ENCODE assay signal across 9 cellular contexts in the genomic region with DNA sequence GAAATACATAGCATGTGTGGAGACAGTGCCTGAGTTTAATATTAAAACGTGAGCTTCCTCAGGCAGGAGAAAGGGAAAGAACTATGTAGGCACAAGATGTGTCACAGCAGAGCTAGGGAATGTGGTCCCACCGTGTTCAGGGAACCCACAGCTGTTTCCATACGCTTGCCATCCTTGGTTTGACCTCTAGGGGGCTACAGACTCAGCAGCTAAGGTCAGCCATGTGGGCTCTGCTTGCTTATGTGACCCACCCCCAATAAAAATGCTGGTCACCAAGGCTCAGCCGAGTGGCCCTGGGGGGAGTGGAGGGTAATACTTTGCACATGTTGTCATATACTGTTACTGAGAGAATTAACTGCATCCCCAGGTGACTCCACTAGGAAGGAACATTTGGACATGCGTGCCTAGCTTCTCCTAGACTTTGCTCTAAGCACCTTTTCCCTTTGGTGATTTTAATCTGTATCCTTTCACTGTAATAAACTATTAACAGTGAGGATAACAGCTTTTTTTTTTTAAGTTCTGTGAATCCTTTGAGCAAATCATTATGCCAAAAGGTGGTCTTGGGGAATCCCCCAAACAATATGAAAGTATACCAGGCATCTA. TPM values are rescaled to one million over a fixed set of nuclear protein-coding genes. Genes with fewer than 3 reads are reported as not detected.
DNase-seq lines count a peak whose midpoint lies in the region; ATAC-seq and TF ChIP-seq lines count a peak whose summit lies in the region.
"Had no signal": no experiment of that assay in that cellular context is flagged by ENCODE, and none has a peak within 500 bp of the region (broad histone marks: within the 10 kb centered on the region; RNA-seq: fewer than 3 reads in every experiment).

No MANE protein-coding gene starts in this region.

- POLR2A ChIA-PET in activated CD4-positive, alpha-beta memory T cell treated with anti-CD3 and anti-CD28 coated beads, Interleukin-2, amount 10 ng/mL, durations not matched to agents 7 days and 5 days (lab: Charles Lee): interaction anchor here (0.8 kb wide), 1 partner anchor 17 kb away, joined by 3 read pairs; no protein-coding TSS in a partner anchor

- H3K27me3 Mint-ChIP-seq in activated CD4-positive, alpha-beta memory T cell treated with anti-CD3 and anti-CD28 coated beads, Interleukin-2, amount 10 ng/mL, durations not matched to agents 7 days and 5 days: no peaks in the 10 kb centered on the region

- H3K27ac Mint-ChIP-seq in activated CD4-positive, alpha-beta memory T cell treated with anti-CD3 and anti-CD28 coated beads, Interleukin-2, amount 10 ng/mL, durations not matched to agents 7 days and 5 days: no peak overlapping the region

- no peaks in the 10 kb centered on the region for H3K9me3 ChIP-seq in esophagus muscularis mucosa
- H3K9me3 ChIP-seq: neutrophil had no signal

- peaks cover 12 to 27% (median 22%) of the 10 kb centered on the region in 4 donors for H3K4me1 ChIP-seq in esophagus muscularis mucosa

- peak in 2 of 3 experiments; percentile 42 to 66 for TF ChIP-seq CTCF in esophagus muscularis mucosa (IDR thresholded peaks at IDR 0.05)

- no peak overlapping the region for H3K27ac ChIP-seq in esophagus muscularis mucosa (replicated peaks in 1 of 4)
- H3K27ac ChIP-seq: neutrophil had no signal

- peak; percentile 37 for DNase-seq in A172 (ENCODE audit: low spot score)
- DNase-seq in EL: peak; percentile 65
- DNase-seq in M059J (ENCODE audit: low read depth): peak; percentile 48
- peak; percentile 59 for DNase-seq in activated CD4-positive, alpha-beta memory T cell treated with anti-CD3 and anti-CD28 coated beads, Interleukin-2, amount 10 ng/mL, durations not matched to agents 7 days and 5 days
- no peak for DNase-seq in esophagus muscularis mucosa (ENCODE audit: extremely low spot score)
- peak; percentile 41 for DNase-seq in pons (ENCODE audit: low spot score)
- no peak for DNase-seq in DMS79 treated with DMSO at 0.1 percent for 48 hours (lab: John Stamatoyannopoulos, UW)

- no peaks in the 10 kb centered on the region for H3K9me3 Mint-ChIP-seq in activated CD4-positive, alpha-beta memory T cell treated with anti-CD3 and anti-CD28 coated beads, Interleukin-2, amount 10 ng/mL, durations not matched to agents 7 days and 5 days

- H3K36me3 Mint-ChIP-seq in activated CD4-positive, alpha-beta memory T cell treated with anti-CD3 and anti-CD28 coated beads, Interleukin-2, amount 10 ng/mL, durations not matched to agents 7 days and 5 days (ENCODE audit: low read depth): peaks cover 24% of the 10 kb centered on the region

- H3K4me3 ChIP-seq in esophagus muscularis mucosa: no peak overlapping the region

- 44% methylated on average over 5 of the region's 5 CpGs for WGBS in esophagus muscularis mucosa

- no peak for TF ChIP-seq EP300 in esophagus muscularis mucosa (IDR thresholded peaks at IDR 0.05)

- CTCF ChIA-PET in activated CD4-positive, alpha-beta memory T cell treated with anti-CD3 and anti-CD28 coated beads, Interleukin-2, amount 10 ng/mL, durations not matched to agents 7 days and 5 days (lab: Charles Lee): interaction anchor here (0.6 to 2.7 kb wide), 9 partner anchors 9 to 436 kb away, joined by 3 to 19 read pairs (median 5); no protein-coding TSS in a partner anchor

- no peak for ATAC-seq in HG03175 (IDR thresholded peaks at IDR 0.05; ENCODE audit: unreplicated experiment)

- intact Hi-C loops in esophagus muscularis mucosa (cut with DNase I): loop anchor here (2.0 to 5.0 kb wide), 2 partner anchors 55 to 431 kb away; a partner anchor contains a TSS

- H3K36me3 ChIP-seq in esophagus muscularis mucosa: peaks cover 11 to 56% (median 36%) of the 10 kb centered on the region in 4 donors
- H3K36me3 ChIP-seq: neutrophil had no signal

- no peak for TF ChIP-seq POLR2A in esophagus muscularis mucosa (IDR thresholded peaks at IDR 0.05; ENCODE audit: low read depth)

- no peak overlapping the region for H3K4me3 Mint-ChIP-seq in activated CD4-positive, alpha-beta memory T cell treated with anti-CD3 and anti-CD28 coated beads, Interleukin-2, amount 10 ng/mL, durations not matched to agents 7 days and 5 days

- peaks cover 26% of the 10 kb centered on the region for H3K4me1 Mint-ChIP-seq in activated CD4-positive, alpha-beta memory T cell treated with anti-CD3 and anti-CD28 coated beads, Interleukin-2, amount 10 ng/mL, durations not matched to agents 7 days and 5 days

- no peaks in the 10 kb centered on the region for H3K27me3 ChIP-seq in esophagus muscularis mucosa

RNA-seq across cellular contexts. Expression of a gene that starts 3.3 kb away (rescaled TPM):
- total RNA-seq in A172 (2014; rRNA removed; shearing (Covaris generic)): 25.3 and 27.9 TPM in 2 replicates
- total RNA-seq in M059J (2014; rRNA removed; shearing (Covaris generic)): 20.2 and 20.8 TPM in 2 replicates
- total RNA-seq in activated CD4-positive, alpha-beta memory T cell treated with anti-CD3 and anti-CD28 coated beads, Interleukin-2, amount 10 ng/mL, durations not matched to agents 7 days and 5 days: 10 to 100 TPM; 13.2 TPM
- total RNA-seq in esophagus muscularis mucosa: 10 to 100 TPM in 3 of 4 donors, 1 to 10 TPM in 1; 8.1 to 18.3 (median 14.1) TPM

RNA-seq across cellular contexts. Expression of a gene that starts 55.9 kb away (rescaled TPM):
- 78.1 and 81.4 TPM in 2 replicates for total RNA-seq in A172 (2014; rRNA removed; shearing (Covaris generic))
- total RNA-seq in M059J (2014; rRNA removed; shearing (Covaris generic)): 37.2 and 75.5 TPM in 2 replicates
- total RNA-seq in activated CD4-positive, alpha-beta memory T cell treated with anti-CD3 and anti-CD28 coated beads, Interleukin-2, amount 10 ng/mL, durations not matched to agents 7 days and 5 days: 10 to 100 TPM; 23.1 to 24.9 TPM
- total RNA-seq in esophagus muscularis mucosa: 100 to 1,000 TPM in 2 of 4 donors, 10 to 100 TPM in 2; 86.8 to 131 (median 105) TPM

Comparison
In these comparisons a context has a peak if more than half of its experiments do, and no peak if none do; other contexts are left out.
1. DNase-seq: peak in A172 (single experiment), EL (single experiment), M059J (single experiment), activated CD4-positive, alpha-beta memory T cell treated with anti-CD3 and anti-CD28 coated beads, Interleukin-2, amount 10 ng/mL, durations not matched to agents 7 days and 5 days (single experiment) and pons (single experiment); none in esophagus muscularis mucosa (single experiment) and DMS79 treated with DMSO at 0.1 percent for 48 hours (single experiment).